In genomic region chr2:120893874-120894584, GRCh38 we compare ENCODE assay signal across 14 cellular contexts.
A peak's percentile ranks its signal among the peaks of the same experiment; 100 is the strongest.
DNase-seq lines count a peak whose midpoint lies in the region; TF ChIP-seq lines count a peak whose summit lies in the region.
"Had no signal": no experiment of that assay in that cellular context is flagged by ENCODE, and none has a peak within 500 bp of the region (broad histone marks: within the 10 kb centered on the region; RNA-seq: fewer than 3 reads in every experiment).

No MANE protein-coding gene starts in this region.

- H4K20me1 ChIP-seq in GM23248 (ENCODE audit: insufficient read depth) (no peaks in the 10 kb centered on the region), PC-9 (ENCODE audit: insufficient read depth) (no peaks in the 10 kb centered on the region)

- H3K9me2 ChIP-seq in GM23248 (ENCODE audit: insufficient read depth) (no peaks in the 10 kb centered on the region), PC-9 (ENCODE audit: insufficient read depth) (no peaks in the 10 kb centered on the region)

- H3K36me3 ChIP-seq in GM23248 (ENCODE audit: low read depth) (no peaks in the 10 kb centered on the region), iPS-15b (ENCODE audit: control insufficient read depth, insufficient read depth, low read length) (peaks cover 7% of the 10 kb centered on the region), PC-9 (ENCODE audit: low read depth) (no peaks in the 10 kb centered on the region)

- H3K9ac ChIP-seq in GM23248: peak overlapping the region; percentile 24; the same call in 1 of the 2 replicates
- peak overlapping the region; percentile 4 for H3K9ac ChIP-seq in iPS-15b (ENCODE audit: low read depth, low read length)

- TF ChIP-seq CTCF in PC-9 (conservative IDR thresholded peaks at IDR 0.05): no peak

- no peak overlapping the region for H2AFZ ChIP-seq in GM23248
- H2AFZ ChIP-seq in PC-9: no peak overlapping the region

- no peaks in the 10 kb centered on the region for H3F3A ChIP-seq in GM23248 (ENCODE audit: insufficient read depth)
- H3F3A ChIP-seq in PC-9 (ENCODE audit: insufficient read depth, low read depth): no peaks in the 10 kb centered on the region

- in situ Hi-C loops in GM23248 (cut with MboI): no loop called here

- DNase-seq in GM23248 (no peak), astrocyte of the hippocampus (ENCODE audit: low read depth, low spot score) (peak; percentile 57), posterior vena cava (ENCODE audit: low spot score) (peak; percentile 72), PC-9 (no peak), SKM-1 treated with dmso at 0.1 percent for 144 hours (lab: John Stamatoyannopoulos, UW; ENCODE audit: unreplicated experiment) (no peak), glomerular visceral epithelial cell (ENCODE audit: extremely low spot score) (no peak)
- DNase-seq in activated naive CD4-positive, alpha-beta T cell treated with anti-CD3 and anti-CD28 coated beads, Interleukin-2, amount 50 U/mL, for 16 hours: no peak
- DNase-seq: activated CD8-positive, alpha-beta T cell treated with anti-CD3 and anti-CD28 coated beads, Interleukin-2, amount 10 ng/mL, durations not matched to agents 7 days and 5 days; activated naive CD4-positive, alpha-beta T cell treated with Interleukin-2 at 50 U/mL for 16 hours; DND-41; NCI-H146; NCI-H510A; stimulated activated CD4-positive, alpha-beta T cell treated with anti-CD3 and anti-CD28 coated beads, Interleukin-1b, Interleukin-23, amount 100 ng/mL, for 48 hours had no signal

- H3K4me3 ChIP-seq in GM23248 (no peak overlapping the region), iPS-15b (ENCODE audit: low read depth, low read length) (no peak overlapping the region), PC-9 (no peak overlapping the region)

- H3K79me2 ChIP-seq in GM23248 (ENCODE audit: insufficient read depth): peaks cover 43% of the 10 kb centered on the region
- H3K79me2 ChIP-seq in PC-9 (ENCODE audit: low read depth): no peaks in the 10 kb centered on the region

- H3K4me2 ChIP-seq in GM23248 (ENCODE audit: unreplicated experiment) (peak overlapping the region; percentile 50), PC-9 (no peak overlapping the region)

- POLR2A ChIA-PET in PC-9 (lab: Charles Lee; ENCODE audit: unreplicated experiment): interaction anchor here (0.6 kb wide), 1 partner anchor 164 kb away, joined by 5 read pairs; no protein-coding TSS in a partner anchor

- H3K27me3 ChIP-seq in GM23248 (replicated peaks; ENCODE audit: insufficient read depth) (no peaks in the 10 kb centered on the region), iPS-15b (ENCODE audit: control insufficient read depth, insufficient read depth, low read length) (no peaks in the 10 kb centered on the region), PC-9 (ENCODE audit: insufficient read depth, low read depth) (peaks cover 15% of the 10 kb centered on the region)

- intact Hi-C loops in posterior vena cava (cut with DNase I): no loop called here
- intact Hi-C loops in PC-9 (cut with micrococcal nuclease; ENCODE audit: unreplicated experiment): no loop called here

- CTCF ChIA-PET in PC-9 (lab: Charles Lee): no interaction called here

- BruUV-seq in PC-9 (replicated peaks; lab: Mats Ljungman, UMichigan): no TSS peak

- WGBS in GM23248 (ENCODE audit: low coverage in 1 of 2, low lambda C conversion rate in 2 of 2, missing lambda C conversion rate in 2 of 2), 2 experiments: 67 to 68% methylated on average over 18 of the region's 18 CpGs

- H3K4me1 ChIP-seq in GM23248 (ENCODE audit: insufficient read depth) (peaks cover 12% of the 10 kb centered on the region), iPS-15b (ENCODE audit: control insufficient read depth, insufficient read depth, low read length) (peaks cover 14% of the 10 kb centered on the region), PC-9 (replicated peaks; ENCODE audit: insufficient read depth) (no peaks in the 10 kb centered on the region)

- peak overlapping the region; percentile 39; the same call in 1 of the 2 replicates for H3K27ac ChIP-seq in GM23248
- no peak overlapping the region for H3K27ac ChIP-seq in PC-9

- H3K9me3 ChIP-seq in GM23248 (ENCODE audit: low read depth) (no peaks in the 10 kb centered on the region), iPS-15b (ENCODE audit: control insufficient read depth, insufficient read depth, low read length) (no peaks in the 10 kb centered on the region), PC-9 (ENCODE audit: insufficient read depth, low read depth) (no peaks in the 10 kb centered on the region)

Comparison
In these comparisons a context has a peak if more than half of its experiments do, and no peak if none do; other contexts are left out.
1. DNase-seq: peak in astrocyte of the hippocampus (single experiment) and posterior vena cava (single experiment); none in GM23248 (single experiment), PC-9 (0 of 2), SKM-1 treated with dmso at 0.1 percent for 144 hours (single experiment), activated naive CD4-positive, alpha-beta T cell treated with anti-CD3 and anti-CD28 coated beads, Interleukin-2, amount 50 U/mL, for 16 hours (single experiment) and glomerular visceral epithelial cell (single experiment).